Comparison of ENCODE assay signal across 10 cellular contexts in genomic region chr1:19361231-19362147, GRCh38. TPM values are rescaled to one million over a fixed set of nuclear protein-coding genes. Genes with fewer than 3 reads are reported as not detected.
A peak's percentile ranks its signal among the peaks of the same experiment; 100 is the strongest.
DNase-seq lines count a peak whose midpoint lies in the region; ATAC-seq and TF ChIP-seq lines count a peak whose summit lies in the region.
"Had no signal": no experiment of that assay in that cellular context is flagged by ENCODE, and none has a peak within 500 bp of the region (broad histone marks: within the 10 kb centered on the region; RNA-seq: fewer than 3 reads in every experiment).

No MANE protein-coding gene starts in this region.

- H3K36me3 Mint-ChIP-seq in activated CD4-positive, alpha-beta T cell treated with anti-CD3 and anti-CD28 coated beads, Interleukin-2, amount 10 ng/mL, durations not matched to agents 7 days and 5 days (ENCODE audit: low read depth): peaks cover 12% of the 10 kb centered on the region
- peaks cover 24% of the 10 kb centered on the region for H3K36me3 Mint-ChIP-seq in endodermal cell (ENCODE audit: low read depth)

- no peaks in the 10 kb centered on the region for H3K27me3 ChIP-seq in endodermal cell (ENCODE audit: control insufficient read depth, insufficient read depth, low read length, poor library complexity, severe bottlenecking)

- intact Hi-C loops in sciatic nerve (cut with DNase I): no loop called here

- CTCF ChIA-PET in activated CD4-positive, alpha-beta T cell treated with anti-CD3 and anti-CD28 coated beads, Interleukin-2, amount 10 ng/mL, durations not matched to agents 7 days and 5 days (lab: Charles Lee): no interaction called here

- peak; percentile 42 for ATAC-seq in sciatic nerve

- no peak for DNase-seq in activated CD4-positive, alpha-beta T cell treated with anti-CD3 and anti-CD28 coated beads, Interleukin-2, amount 10 ng/mL, durations not matched to agents 7 days and 5 days
- no peak for DNase-seq in activated CD4-positive, alpha-beta T cell treated with anti-CD3 and anti-CD28 coated beads for 1 hour
- DNase-seq in NCI-H345 (lab: John Stamatoyannopoulos, UW) (peak; percentile 35), endodermal cell (no peak), sciatic nerve (ENCODE audit: low spot score) (no peak), HK-2 (ENCODE audit: unreplicated experiment) (no peak), T1000 (lab: John Stamatoyannopoulos, UW) (no peak), NCI-H1930 (lab: John Stamatoyannopoulos, UW) (no peak)
- DNase-seq: activated effector memory CD4-positive, alpha-beta T cell treated with anti-CD3 and anti-CD28 coated beads, Interleukin-2, amount 50 U/mL, for 16 hours; nucleus accumbens had no signal

- H3K4me3 Mint-ChIP-seq in activated CD4-positive, alpha-beta T cell treated with anti-CD3 and anti-CD28 coated beads, Interleukin-2, amount 10 ng/mL, durations not matched to agents 7 days and 5 days: no peak overlapping the region
- no peak overlapping the region for H3K4me3 Mint-ChIP-seq in endodermal cell

- no peak overlapping the region for H3K27ac ChIP-seq in endodermal cell (ENCODE audit: low read depth, low read length)

- peaks cover 42% of the 10 kb centered on the region for H3K36me3 ChIP-seq in endodermal cell (ENCODE audit: control insufficient read depth, insufficient read depth, low read length)

- no peaks in the 10 kb centered on the region for H3K27me3 Mint-ChIP-seq in activated CD4-positive, alpha-beta T cell treated with anti-CD3 and anti-CD28 coated beads, Interleukin-2, amount 10 ng/mL, durations not matched to agents 7 days and 5 days
- no peaks in the 10 kb centered on the region for H3K27me3 Mint-ChIP-seq in endodermal cell (ENCODE audit: insufficient read depth)

- POLR2A ChIA-PET in activated CD4-positive, alpha-beta T cell treated with anti-CD3 and anti-CD28 coated beads, Interleukin-2, amount 10 ng/mL, durations not matched to agents 7 days and 5 days (lab: Charles Lee): no interaction called here

- no peaks in the 10 kb centered on the region for H3K9me3 ChIP-seq in endodermal cell (ENCODE audit: control insufficient read depth, low read length)

- no peak overlapping the region for H3K9ac ChIP-seq in endodermal cell (ENCODE audit: extremely low read depth, low read length, poor library complexity, severe bottlenecking)

- H3K27ac Mint-ChIP-seq in activated CD4-positive, alpha-beta T cell treated with anti-CD3 and anti-CD28 coated beads, Interleukin-2, amount 10 ng/mL, durations not matched to agents 7 days and 5 days: peak overlapping the region; percentile 20
- peak overlapping the region; percentile 73 for H3K27ac Mint-ChIP-seq in endodermal cell

- H3K4me1 Mint-ChIP-seq in activated CD4-positive, alpha-beta T cell treated with anti-CD3 and anti-CD28 coated beads, Interleukin-2, amount 10 ng/mL, durations not matched to agents 7 days and 5 days: peaks cover 34% of the 10 kb centered on the region
- peaks cover 27% of the 10 kb centered on the region for H3K4me1 Mint-ChIP-seq in endodermal cell

- TF ChIP-seq CTCF in endodermal cell (conservative IDR thresholded peaks at IDR 0.05): no peak

- WGBS in endodermal cell (ENCODE audit: insufficient coverage in 1 of 2, insufficient read length in 1 of 2), 2 experiments: 91 to 94% methylated on average over 15 to 19 of the region's 20 CpGs

- H3K9me3 Mint-ChIP-seq in activated CD4-positive, alpha-beta T cell treated with anti-CD3 and anti-CD28 coated beads, Interleukin-2, amount 10 ng/mL, durations not matched to agents 7 days and 5 days: no peaks in the 10 kb centered on the region
- no peaks in the 10 kb centered on the region for H3K9me3 Mint-ChIP-seq in endodermal cell

- H3K4me1 ChIP-seq in endodermal cell (ENCODE audit: control insufficient read depth, insufficient read depth, low read length): peaks cover 1% of the 10 kb centered on the region

- no peak overlapping the region for H3K4me3 ChIP-seq in endodermal cell (ENCODE audit: low read length)

RNA-seq across cellular contexts. Expression of gene SLC66A1, which starts 49.4 kb away (rescaled TPM):
- 1 to 10 TPM; 4.9 to 5.3 TPM for total RNA-seq in activated CD4-positive, alpha-beta T cell treated with anti-CD3 and anti-CD28 coated beads, Interleukin-2, amount 10 ng/mL, durations not matched to agents 7 days and 5 days
- total RNA-seq in endodermal cell: 10 to 100 TPM; 20.8 to 22.6 TPM
- 20.0 TPM for polyA plus RNA-seq in endodermal cell (2013, experiment 1 of 2)
- 18.9 TPM for polyA plus RNA-seq in endodermal cell (2013, experiment 2 of 2)
- total RNA-seq in sciatic nerve: 10.8 TPM

RNA-seq across cellular contexts. Expression of gene AKR7A2, which starts 49.5 kb away (rescaled TPM):
- 10 to 100 TPM; 45.4 to 45.8 TPM for total RNA-seq in activated CD4-positive, alpha-beta T cell treated with anti-CD3 and anti-CD28 coated beads, Interleukin-2, amount 10 ng/mL, durations not matched to agents 7 days and 5 days
- total RNA-seq in endodermal cell (10 to 100 TPM; 47.8 to 66.1 TPM), sciatic nerve (35.8 TPM)
- 53.1 TPM for polyA plus RNA-seq in endodermal cell (2013, experiment 1 of 2)
- 52.3 TPM for polyA plus RNA-seq in endodermal cell (2013, experiment 2 of 2)
